Comparison of ENCODE assay signal across 8 cellular contexts in the genomic region with DNA sequence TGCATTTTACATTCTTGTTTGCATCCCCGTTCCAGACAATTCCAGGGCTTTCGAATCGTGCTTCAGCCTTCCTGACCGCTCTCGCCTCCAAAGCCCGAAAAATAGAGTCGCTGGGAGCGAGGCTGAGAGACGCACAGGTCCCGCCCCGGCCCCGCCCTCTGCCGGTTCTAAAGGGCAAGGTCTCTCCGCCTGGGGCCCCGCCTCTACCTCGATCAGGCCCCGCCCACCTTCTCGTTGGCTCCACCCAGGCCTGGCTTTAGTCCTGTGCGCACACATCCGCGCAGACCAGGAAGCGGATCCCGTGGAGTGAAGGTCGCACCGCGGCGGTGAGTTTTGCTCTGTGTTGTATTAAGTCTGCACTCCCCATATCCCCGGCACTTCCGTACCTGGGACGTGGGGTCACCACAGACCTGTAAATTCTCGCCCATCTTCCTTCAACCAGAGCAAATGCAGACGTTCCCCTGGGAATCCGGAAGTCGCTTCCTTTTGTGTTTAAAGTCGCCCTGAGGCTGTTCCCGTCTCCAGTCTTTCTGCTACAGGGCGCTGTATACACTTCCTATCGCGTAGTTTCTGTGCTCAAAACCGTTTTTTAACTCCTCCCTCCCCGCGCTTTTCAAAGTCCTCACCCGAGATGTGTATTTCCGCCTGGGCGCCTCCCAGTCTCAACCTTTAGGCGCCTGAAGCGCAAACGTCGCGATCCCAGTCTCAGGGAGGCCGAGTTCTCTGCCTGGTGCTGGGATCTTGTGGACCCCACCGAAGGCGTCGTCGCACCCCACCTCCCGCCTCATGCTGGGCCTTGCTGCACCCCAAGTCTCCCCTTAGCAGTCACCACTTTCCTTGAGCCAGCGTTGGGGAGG. TPM values are rescaled to one million over a fixed set of nuclear protein-coding genes. Genes with fewer than 3 reads are reported as not detected.
A peak's percentile ranks its signal among the peaks of the same experiment; 100 is the strongest.
DNase-seq lines count a peak whose midpoint lies in the region; ATAC-seq and TF ChIP-seq lines count a peak whose summit lies in the region.

Gene ZNF701, plus strand, starts transcription at position 283 of the 857 bp plus-strand sequence. CDS start 3,861 bp downstream, outside the sequence.

- H3K27ac ChIP-seq in WERI-Rb-1 (peak within 1 kb of the TSS; percentile 74), mammary epithelial cell (ENCODE audit: insufficient read depth, low read depth, low read length) (peak within 1 kb of the TSS; percentile 82), iPS-20b (ENCODE audit: low read length) (peak within 1 kb of the TSS; percentile 55), skin epidermis (peak within 1 kb of the TSS; percentile 17 to 93 (median 83))

- no peaks in the 10 kb centered on the region for H4K20me1 ChIP-seq in mammary epithelial cell (ENCODE audit: insufficient read depth, low read length)

- 1% methylated on average over 34 of the region's 57 CpGs for WGBS in mammary epithelial cell (ENCODE audit: low coverage, missing lambda C conversion rate)

- H3K4me1 ChIP-seq in mammary epithelial cell (ENCODE audit: insufficient read depth, low read length): peaks cover 3% of the 10 kb centered on the region
- peaks cover 9% of the 10 kb centered on the region for H3K4me1 ChIP-seq in iPS-20b (ENCODE audit: insufficient read depth, low read length)

- H3K4me3 ChIP-seq in WERI-Rb-1 (ENCODE audit: low read depth, low read length) (peak within 1 kb of the TSS; percentile 99), mammary epithelial cell (replicated peaks in 1 of 3; ENCODE audit: insufficient read depth in 1 of 3, low read depth in 2 of 3, low read length in 3 of 3) (peak within 1 kb of the TSS; percentile 66 to 92 (median 87)), iPS-20b (ENCODE audit: low read length) (peak within 1 kb of the TSS; percentile 96), skin epidermis (peak within 1 kb of the TSS; percentile 43 to 81 (median 67))

- dilution Hi-C loops in mammary epithelial cell (cut with HindIII; ENCODE audit: low sequenced_read_pairs): no loop called here

- CTCF ChIA-PET in mammary epithelial cell (lab: Charles Lee; ENCODE audit: low non-redundant PET): no interaction called here

- peak within 1 kb of the TSS; percentile 97 for H2AFZ ChIP-seq in mammary epithelial cell (ENCODE audit: low read depth, low read length)

- H3K27me3 ChIP-seq in WERI-Rb-1 (ENCODE audit: insufficient read depth, low read depth, severe bottlenecking): no peaks in the 10 kb centered on the region
- no peaks in the 10 kb centered on the region for H3K27me3 ChIP-seq in mammary epithelial cell (ENCODE audit: insufficient read depth, low read length)
- no peaks in the 10 kb centered on the region for H3K27me3 ChIP-seq in iPS-20b (ENCODE audit: insufficient read depth, low read length)

- ATAC-seq in HG02678 (IDR thresholded peaks at IDR 0.05; ENCODE audit: unreplicated experiment): peak; percentile 97

- no peak for TF ChIP-seq CTCF in GM10266 (IDR thresholded peaks at IDR 0.05; ENCODE audit: control insufficient read depth, insufficient read depth, low read depth, missing control alignments)
- TF ChIP-seq CTCF in WERI-Rb-1 (IDR thresholded peaks at IDR 0.05; ENCODE audit: low read depth, low read length): no peak
- peak in 1 of 2 donors; percentile 33 for TF ChIP-seq CTCF in mammary epithelial cell (conservative IDR thresholded peaks at IDR 0.05 in 1 of 2, IDR thresholded peaks at IDR 0.05 in 1 of 2; ENCODE audit: extremely low read depth in 1 of 2, insufficient read depth in 1 of 2, low read depth in 1 of 2, low read length in 2 of 2)

- intact Hi-C loops in mammary epithelial cell (cut with micrococcal nuclease): no loop called here

- H3K9ac ChIP-seq in mammary epithelial cell (ENCODE audit: insufficient read depth, low read length): peak within 1 kb of the TSS; percentile 73
- H3K9ac ChIP-seq in iPS-20b (ENCODE audit: low read depth, low read length): peak within 1 kb of the TSS; percentile 90

- DNase-seq in GM10266 (ENCODE audit: extremely low spot score): peak; percentile 85
- DNase-seq in NCI-H2029 (lab: John Stamatoyannopoulos, UW): peak; percentile 85
- DNase-seq in WERI-Rb-1: peak; percentile 94
- DNase-seq in mammary epithelial cell: peak; percentile 91
- DNase-seq in KBM-7: no peak

- in situ Hi-C loops in mammary epithelial cell (cut with MboI; ENCODE audit: low sequenced_read_pairs in 2 of 2) (no loop called here), KBM-7 (cut with MboI; ENCODE audit: low pct_unique_long_range_greater_than_20kb, low sequenced_read_pairs) (no loop called here)

- peak within 1 kb of the TSS; percentile 94 for H3K4me2 ChIP-seq in mammary epithelial cell (ENCODE audit: insufficient read depth, low read depth, low read length)

- H3K79me2 ChIP-seq in mammary epithelial cell (ENCODE audit: insufficient read depth, low read length): peaks cover 27% of the 10 kb centered on the region

- H3K36me3 ChIP-seq in WERI-Rb-1 (no peaks in the 10 kb centered on the region), mammary epithelial cell (ENCODE audit: insufficient read depth, low read length) (peaks cover 4% of the 10 kb centered on the region), iPS-20b (ENCODE audit: insufficient read depth, low read depth, low read length) (peaks cover 25% of the 10 kb centered on the region)

- no peaks in the 10 kb centered on the region for H3K9me3 ChIP-seq in WERI-Rb-1 (ENCODE audit: severe bottlenecking)
- peaks cover 17% of the 10 kb centered on the region for H3K9me3 ChIP-seq in mammary epithelial cell (replicated peaks; ENCODE audit: insufficient read depth, low read length)
- H3K9me3 ChIP-seq in iPS-20b (ENCODE audit: insufficient read depth, low read depth, low read length): no peaks in the 10 kb centered on the region

- BruUV-seq in mammary epithelial cell (replicated peaks; lab: Mats Ljungman, UMichigan): TSS peak; percentile 75

RNA-seq across cellular contexts. Expression of gene ZNF701, which starts in this region (rescaled TPM):
- 10 to 100 TPM; 10.8 to 13.2 TPM for total RNA-seq in mammary epithelial cell
- polyA plus RNA-seq in mammary epithelial cell: 5.1 TPM
- 9.5 TPM for polyA minus RNA-seq in mammary epithelial cell
